ENCODE assay signal across 9 cellular contexts in genomic region chr7:121872831-121873764, GRCh38. TPM values are rescaled to one million over a fixed set of nuclear protein-coding genes. Genes with fewer than 3 reads are reported as not detected.
DNase-seq lines count a peak whose midpoint lies in the region; TF ChIP-seq lines count a peak whose summit lies in the region.
"Had no signal": no experiment of that assay in that cellular context is flagged by ENCODE, and none has a peak within 500 bp of the region (broad histone marks: within the 10 kb centered on the region; RNA-seq: fewer than 3 reads in every experiment).

Gene PTPRZ1 (plus strand): TSS chr7:121873161. CDS start chr7:121873500, 339 bp downstream.

- H3K9me3 ChIP-seq in CD8-positive, alpha-beta memory T cell (ENCODE audit: low read length), result no peaks in the 10 kb centered on the region
- no peaks in the 10 kb centered on the region for H3K9me3 ChIP-seq in left ventricle myocardium inferior (replicated peaks)

- no peaks in the 10 kb centered on the region for H3K36me3 Mint-ChIP-seq in CD8-positive, alpha-beta memory T cell
- H3K36me3 Mint-ChIP-seq in activated naive CD8-positive, alpha-beta T cell, result no peaks in the 10 kb centered on the region

- no peaks in the 10 kb centered on the region for H3K27me3 ChIP-seq in CD8-positive, alpha-beta memory T cell (ENCODE audit: insufficient read depth, low read length, poor library complexity, severe bottlenecking)
- peaks cover 70% of the 10 kb centered on the region for H3K27me3 ChIP-seq in left ventricle myocardium inferior (ENCODE audit: low read depth)

- H3K36me3 ChIP-seq in CD8-positive, alpha-beta memory T cell (ENCODE audit: insufficient read depth, low read length), result no peaks in the 10 kb centered on the region
- H3K36me3 ChIP-seq in left ventricle myocardium inferior, result no peaks in the 10 kb centered on the region

- no peak within 1 kb of the TSS for H3K27ac Mint-ChIP-seq in CD8-positive, alpha-beta memory T cell
- no peak within 1 kb of the TSS for H3K27ac Mint-ChIP-seq in activated naive CD8-positive, alpha-beta T cell

- peaks cover 18 to 41% of the 10 kb centered on the region in 2 donors for H3K27me3 Mint-ChIP-seq in CD8-positive, alpha-beta memory T cell
- H3K27me3 Mint-ChIP-seq in activated naive CD8-positive, alpha-beta T cell, result peaks cover 22% of the 10 kb centered on the region

- CTCF ChIA-PET in CD8-positive, alpha-beta memory T cell (lab: Charles Lee), result no interaction called here

- POLR2A ChIA-PET in CD8-positive, alpha-beta memory T cell (lab: Charles Lee), result no interaction called here

- intact Hi-C loops in left ventricle myocardium inferior (cut with micrococcal nuclease), result no loop called here
- intact Hi-C loops in posterior cingulate gyrus (cut with DNase I), result no loop called here

- DNase-seq in CD8-positive, alpha-beta memory T cell, result no peak
- peak; percentile 14 for DNase-seq in HT1080 (ENCODE audit: low read depth)
- DNase-seq in left ventricle myocardium inferior, result no peak
- DNase-seq in posterior cingulate gyrus, result peak; percentile 16 to 93 (median 45)
- no peak for DNase-seq in stimulated activated CD4-positive, alpha-beta T cell treated with anti-CD3 and anti-CD28 coated beads, Interleukin-4, amount 100 ng/mL, for 4 hours
- no peak for DNase-seq in ureter (ENCODE audit: low spot score)
- DNase-seq in NCI-H2107 treated with DMSO at 0.1 percent for 48 hours (lab: John Stamatoyannopoulos, UW; ENCODE audit: unreplicated experiment), result no peak

- no peak within 1 kb of the TSS for H3K4me3 ChIP-seq in CD8-positive, alpha-beta memory T cell (ENCODE audit: low read length)
- H3K4me3 ChIP-seq in left ventricle myocardium inferior, result peak within 1 kb of the TSS; percentile 65

- H3K4me1 ChIP-seq in CD8-positive, alpha-beta memory T cell (ENCODE audit: insufficient read depth, low read length), result no peaks in the 10 kb centered on the region
- H3K4me1 ChIP-seq in left ventricle myocardium inferior, result peaks cover 14% of the 10 kb centered on the region

- peaks cover 0 to 7% (median 4%) of the 10 kb centered on the region in 5 donors for H3K9me3 Mint-ChIP-seq in CD8-positive, alpha-beta memory T cell
- no peaks in the 10 kb centered on the region for H3K9me3 Mint-ChIP-seq in activated naive CD8-positive, alpha-beta T cell (ENCODE audit: low read depth)

- no peak for TF ChIP-seq CTCF in left ventricle myocardium inferior (IDR thresholded peaks at IDR 0.05; ENCODE audit: borderline replicate concordance)

- peak within 1 kb of the TSS in 5 of 7 donors; percentile 2 to 66 (median 9) for H3K4me3 Mint-ChIP-seq in CD8-positive, alpha-beta memory T cell
- peak within 1 kb of the TSS; percentile 0 for H3K4me3 Mint-ChIP-seq in activated naive CD8-positive, alpha-beta T cell

- no peak within 1 kb of the TSS for H3K27ac ChIP-seq in CD8-positive, alpha-beta memory T cell (ENCODE audit: low read depth, low read length)
- no peak within 1 kb of the TSS for H3K27ac ChIP-seq in left ventricle myocardium inferior (replicated peaks)

- H3K4me1 Mint-ChIP-seq in CD8-positive, alpha-beta memory T cell, result peaks cover 3 to 8% (median 5%) of the 10 kb centered on the region in 3 donors
- H3K4me1 Mint-ChIP-seq in activated naive CD8-positive, alpha-beta T cell (ENCODE audit: low read depth), result peaks cover 4% of the 10 kb centered on the region

RNA-seq across cellular contexts. Expression of gene PTPRZ1, which starts in this region (rescaled TPM):
- not detected for total RNA-seq in CD8-positive, alpha-beta memory T cell
- not detected for polyA plus RNA-seq in CD8-positive, alpha-beta memory T cell
- 0.26 and 0.30 TPM in 2 replicates for total RNA-seq in HT1080 (2014; rRNA removed; shearing (Covaris generic))
- polyA plus RNA-seq in HT1080 (2015; cell fraction: cytosol; rRNA removed), result 0.71 and 1.2 TPM in 2 replicates
- polyA plus RNA-seq in HT1080 (2015; cell fraction: nucleus; rRNA removed), result 2.7 and 3.1 TPM in 2 replicates
- total RNA-seq in left ventricle myocardium inferior, result 0.80 TPM
- total RNA-seq in ureter, result 0.26 TPM
- total RNA-seq: pulmonary artery endothelial cell had no signal

Comparison
In these comparisons a context has a peak if more than half of its experiments do, and no peak if none do; other contexts are left out.
1. DNase-seq: peak in HT1080 (single experiment) and posterior cingulate gyrus (10 of 10); none in CD8-positive, alpha-beta memory T cell (0 of 5), left ventricle myocardium inferior (single experiment), stimulated activated CD4-positive, alpha-beta T cell treated with anti-CD3 and anti-CD28 coated beads, Interleukin-4, amount 100 ng/mL, for 4 hours (0 of 2), ureter (single experiment) and NCI-H2107 treated with DMSO at 0.1 percent for 48 hours (single experiment).